In genomic region chr9:3027260-3027659, GRCh38 we compare ENCODE assay signal across 22 cellular contexts.
DNase-seq lines count a peak whose midpoint lies in the region; ATAC-seq lines count a peak whose summit lies in the region.
"Had no signal": no experiment of that assay in that cellular context is flagged by ENCODE, and none has a peak within 500 bp of the region (broad histone marks: within the 10 kb centered on the region; RNA-seq: fewer than 3 reads in every experiment).

No MANE protein-coding gene starts in this region.

- no peak for ATAC-seq in HG02678 (IDR thresholded peaks at IDR 0.05; ENCODE audit: unreplicated experiment)
- ATAC-seq: left cardiac atrium; naive thymus-derived CD4-positive, alpha-beta T cell; pancreas; T-helper 17 cell had no signal

- DNase-seq in DMS153 (lab: John Stamatoyannopoulos, UW) (peak; percentile 97), NCI-H1092 treated with DMSO at 0.1 percent for 48 hours (lab: John Stamatoyannopoulos, UW) (peak; percentile 99), NCI-H2196 (lab: John Stamatoyannopoulos, UW; ENCODE audit: unreplicated experiment) (peak; percentile 57), cerebellum (ENCODE audit: low spot score) (peak; percentile 26), NCI-H187 (lab: John Stamatoyannopoulos, UW) (no peak), NCI-H226 (no peak)
- DNase-seq in stimulated activated CD4-positive, alpha-beta T cell treated with anti-CD3 and anti-CD28 coated beads, Interleukin-2, amount 100 ng/mL, for 24 hours: no peak
- DNase-seq: activated CD4-positive, alpha-beta memory T cell treated with anti-CD3 and anti-CD28 coated beads for 36 hours; amygdala; CD8-positive, alpha-beta memory T cell; foreskin melanocyte; HCEC 1CT; left cardiac atrium; mesenchymal stem cell; naive thymus-derived CD4-positive, alpha-beta T cell; NCI-H526 treated with DMSO at 0.1 percent for 48 hours; pancreas; stimulated activated naive CD4-positive, alpha-beta T cell; T-helper 17 cell; thyroid gland; WERI-Rb-1 had no signal

Comparison
In these comparisons a context has a peak if more than half of its experiments do, and no peak if none do; other contexts are left out.
1. DNase-seq: peak in DMS153 (single experiment), NCI-H1092 treated with DMSO at 0.1 percent for 48 hours (single experiment), NCI-H2196 (single experiment) and cerebellum (single experiment); none in stimulated activated CD4-positive, alpha-beta T cell treated with anti-CD3 and anti-CD28 coated beads, Interleukin-2, amount 100 ng/mL, for 24 hours (0 of 2), NCI-H187 (0 of 2) and NCI-H226 (single experiment).